Comparison of ENCODE assay signal across 1 cellular context in genomic region chr11:107947904-107948303, GRCh38.
TF ChIP-seq lines count a peak whose summit lies in the region.

No MANE protein-coding gene starts in this region.

TF ChIP-seq in GM23338, 12 proteins besides CTCF, POLR2A, EP300 and RAD21 (continued from another document):
- TF ChIP-seq REST (IDR thresholded peaks at IDR 0.05; ENCODE audit: unreplicated experiment), result no peak
- no peak for TF ChIP-seq STAT1 (IDR thresholded peaks at IDR 0.05; ENCODE audit: unreplicated experiment)
